In the genomic region with DNA sequence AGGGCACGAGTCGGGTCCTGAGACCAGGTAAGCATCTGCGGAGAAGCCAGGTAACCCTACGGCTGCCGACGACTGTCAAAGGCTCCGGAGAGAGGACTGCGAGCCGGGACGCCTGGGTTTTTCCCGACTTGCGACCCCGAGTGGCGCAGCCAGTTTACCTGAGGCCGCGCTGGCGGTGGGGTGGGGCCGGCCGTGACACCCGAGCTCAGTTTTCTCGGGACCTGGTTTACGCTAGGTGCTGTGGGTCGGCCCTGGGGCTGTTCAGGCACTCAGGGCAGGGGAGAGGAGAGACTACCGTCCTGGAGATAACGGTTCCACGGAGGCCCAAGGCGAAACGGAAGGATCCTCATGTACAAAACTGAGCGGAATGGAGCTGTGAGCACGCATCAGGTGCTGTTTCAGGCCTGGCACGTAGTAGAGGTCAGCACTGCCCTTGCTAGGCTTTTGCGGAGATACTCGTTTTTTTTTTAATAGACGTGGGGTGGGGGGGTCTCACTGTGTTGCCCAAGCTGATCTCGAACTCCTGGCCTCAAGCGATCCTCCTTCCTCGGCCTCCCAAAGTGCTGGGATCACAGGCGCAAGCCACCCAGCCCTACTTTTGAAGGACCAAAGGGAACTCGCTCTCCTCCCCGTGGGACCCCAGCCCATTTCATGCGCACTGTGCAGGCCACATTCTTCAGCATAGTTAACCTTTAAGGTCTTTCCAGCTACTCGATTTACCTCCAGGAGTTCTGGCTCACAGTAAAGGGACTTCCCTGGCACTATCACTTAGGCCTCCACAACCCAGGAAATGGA, we compare ENCODE assay signal across 1 cellular context.
A peak's percentile ranks its signal among the peaks of the same experiment; 100 is the strongest.
TF ChIP-seq lines count a peak whose summit lies in the region.

No MANE protein-coding gene starts in this region.

TF ChIP-seq in HepG2, 621 proteins besides CTCF, POLR2A, EP300 and RAD21 (continued from another document and continues in another):
- TF ChIP-seq, protein P1, sequence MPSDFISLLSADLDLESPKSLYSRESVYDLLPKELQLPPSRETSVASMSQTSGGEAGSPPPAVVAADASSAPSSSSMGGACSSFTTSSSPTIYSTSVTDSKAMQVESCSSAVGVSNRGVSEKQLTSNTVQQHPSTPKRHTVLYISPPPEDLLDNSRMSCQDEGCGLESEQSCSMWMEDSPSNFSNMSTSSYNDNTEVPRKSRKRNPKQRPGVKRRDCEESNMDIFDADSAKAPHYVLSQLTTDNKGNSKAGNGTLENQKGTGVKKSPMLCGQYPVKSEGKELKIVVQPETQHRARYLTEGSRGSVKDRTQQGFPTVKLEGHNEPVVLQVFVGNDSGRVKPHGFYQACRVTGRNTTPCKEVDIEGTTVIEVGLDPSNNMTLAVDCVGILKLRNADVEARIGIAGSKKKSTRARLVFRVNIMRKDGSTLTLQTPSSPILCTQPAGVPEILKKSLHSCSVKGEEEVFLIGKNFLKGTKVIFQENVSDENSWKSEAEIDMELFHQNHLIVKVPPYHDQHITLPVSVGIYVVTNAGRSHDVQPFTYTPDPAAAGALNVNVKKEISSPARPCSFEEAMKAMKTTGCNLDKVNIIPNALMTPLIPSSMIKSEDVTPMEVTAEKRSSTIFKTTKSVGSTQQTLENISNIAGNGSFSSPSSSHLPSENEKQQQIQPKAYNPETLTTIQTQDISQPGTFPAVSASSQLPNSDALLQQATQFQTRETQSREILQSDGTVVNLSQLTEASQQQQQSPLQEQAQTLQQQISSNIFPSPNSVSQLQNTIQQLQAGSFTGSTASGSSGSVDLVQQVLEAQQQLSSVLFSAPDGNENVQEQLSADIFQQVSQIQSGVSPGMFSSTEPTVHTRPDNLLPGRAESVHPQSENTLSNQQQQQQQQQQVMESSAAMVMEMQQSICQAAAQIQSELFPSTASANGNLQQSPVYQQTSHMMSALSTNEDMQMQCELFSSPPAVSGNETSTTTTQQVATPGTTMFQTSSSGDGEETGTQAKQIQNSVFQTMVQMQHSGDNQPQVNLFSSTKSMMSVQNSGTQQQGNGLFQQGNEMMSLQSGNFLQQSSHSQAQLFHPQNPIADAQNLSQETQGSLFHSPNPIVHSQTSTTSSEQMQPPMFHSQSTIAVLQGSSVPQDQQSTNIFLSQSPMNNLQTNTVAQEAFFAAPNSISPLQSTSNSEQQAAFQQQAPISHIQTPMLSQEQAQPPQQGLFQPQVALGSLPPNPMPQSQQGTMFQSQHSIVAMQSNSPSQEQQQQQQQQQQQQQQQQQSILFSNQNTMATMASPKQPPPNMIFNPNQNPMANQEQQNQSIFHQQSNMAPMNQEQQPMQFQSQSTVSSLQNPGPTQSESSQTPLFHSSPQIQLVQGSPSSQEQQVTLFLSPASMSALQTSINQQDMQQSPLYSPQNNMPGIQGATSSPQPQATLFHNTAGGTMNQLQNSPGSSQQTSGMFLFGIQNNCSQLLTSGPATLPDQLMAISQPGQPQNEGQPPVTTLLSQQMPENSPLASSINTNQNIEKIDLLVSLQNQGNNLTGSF (CRISPR knock-in tag; IDR thresholded peaks at IDR 0.05), result no peak
- TF ChIP-seq ZFP41 (CRISPR knock-in tag; IDR thresholded peaks at IDR 0.05; ENCODE audit: borderline replicate concordance) (no peak), RFX5 (IDR thresholded peaks at IDR 0.05; ENCODE audit: low read depth, low read length) (no peak), MIER2 (CRISPR knock-in tag; IDR thresholded peaks at IDR 0.05) (no peak), ZNF619 (CRISPR knock-in tag; IDR thresholded peaks at IDR 0.05) (peak; percentile 85; the same call in 1 of the 2 replicates), RXRA (CRISPR knock-in tag; IDR thresholded peaks at IDR 0.05) (no peak), DNMT1 (CRISPR knock-in tag; IDR thresholded peaks at IDR 0.05) (0 out of 2 replicates have a peak, but pooled peaks have one; percentile 56), JARID2 (CRISPR knock-in tag; IDR thresholded peaks at IDR 0.05; ENCODE audit: insufficient replicate concordance) (no peak), ZNF766 (CRISPR knock-in tag; IDR thresholded peaks at IDR 0.05; ENCODE audit: borderline replicate concordance) (no peak), ZNF264 (CRISPR knock-in tag; IDR thresholded peaks at IDR 0.05) (0 out of 2 replicates have a peak, but pooled peaks have one; percentile 36), FOSL2 (CRISPR knock-in tag; IDR thresholded peaks at IDR 0.05) (0 out of 2 replicates have a peak, but pooled peaks have one; percentile 2), SRSF9 (IDR thresholded peaks at IDR 0.05; ENCODE audit: borderline replicate concordance, insufficient read depth, low read depth, low read length, poor library complexity, severe bottlenecking) (no peak), PHF5A (CRISPR knock-in tag; IDR thresholded peaks at IDR 0.05; ENCODE audit: low read depth, unreplicated experiment) (no peak), ZNF431 (CRISPR knock-in tag; IDR thresholded peaks at IDR 0.05; ENCODE audit: borderline replicate concordance, low read depth) (no peak), TBL1XR1 (IDR thresholded peaks at IDR 0.05; ENCODE audit: borderline replicate concordance, low read length, partially characterized antibody) (no peak), FOXA3 (CRISPR knock-in tag; IDR thresholded peaks at IDR 0.05) (no peak), SMC3 (IDR thresholded peaks at IDR 0.05; ENCODE audit: low read length) (no peak), NONO (IDR thresholded peaks at IDR 0.05) (no peak), NONO (CRISPR knock-in tag; conservative IDR thresholded peaks at IDR 0.05) (no peak), ZFP37 (CRISPR knock-in tag; IDR thresholded peaks at IDR 0.05; ENCODE audit: borderline replicate concordance) (no peak), HOXA7 (CRISPR knock-in tag; IDR thresholded peaks at IDR 0.05) (no peak), ZNF451 (CRISPR knock-in tag; IDR thresholded peaks at IDR 0.05) (no peak), ZNF629 (CRISPR knock-in tag; conservative IDR thresholded peaks at IDR 0.05) (no peak), PAF1 (CRISPR knock-in tag; IDR thresholded peaks at IDR 0.05) (no peak), ZFP1 (CRISPR knock-in tag; IDR thresholded peaks at IDR 0.05) (no peak), ZSCAN22 (CRISPR knock-in tag; IDR thresholded peaks at IDR 0.05) (0 out of 2 replicates have a peak, but pooled peaks have one; percentile 6), ZBTB21 (CRISPR knock-in tag; IDR thresholded peaks at IDR 0.05) (no peak), PRMT3 (CRISPR knock-in tag; IDR thresholded peaks at IDR 0.05; ENCODE audit: borderline replicate concordance, low read depth) (no peak), HOXA3 (CRISPR knock-in tag; IDR thresholded peaks at IDR 0.05) (no peak; the same call in 1 of the 2 replicates)
- TF ChIP-seq, protein P2, sequence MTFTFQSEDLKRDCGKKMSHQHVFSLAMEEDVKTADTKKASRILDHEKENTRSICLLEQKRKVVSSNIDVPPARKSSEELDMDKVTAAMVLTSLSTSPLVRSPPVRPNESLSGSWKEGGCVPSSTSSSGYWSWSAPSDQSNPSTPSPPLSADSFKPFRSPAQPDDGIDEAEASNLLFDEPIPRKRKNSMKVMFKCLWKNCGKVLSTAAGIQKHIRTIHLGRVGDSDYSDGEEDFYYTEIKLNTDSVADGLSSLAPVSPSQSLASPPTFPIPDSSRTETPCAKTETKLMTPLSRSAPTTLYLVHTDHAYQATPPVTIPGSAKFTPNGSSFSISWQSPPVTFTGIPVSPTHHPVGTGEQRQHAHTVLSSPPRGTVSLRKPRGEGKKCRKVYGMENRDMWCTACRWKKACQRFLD (CRISPR knock-in tag; IDR thresholded peaks at IDR 0.05; ENCODE audit: borderline replicate concordance), result no peak
- TF ChIP-seq, protein P3, sequence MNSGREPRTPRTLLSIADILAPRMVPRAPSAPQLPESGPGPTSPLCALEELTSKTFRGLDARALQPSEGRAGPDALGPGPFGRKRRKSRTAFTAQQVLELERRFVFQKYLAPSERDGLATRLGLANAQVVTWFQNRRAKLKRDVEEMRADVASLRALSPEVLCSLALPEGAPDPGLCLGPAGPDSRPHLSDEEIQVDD (CRISPR knock-in tag; IDR thresholded peaks at IDR 0.05; ENCODE audit: borderline replicate concordance), result no peak
- TF ChIP-seq, protein P4, sequence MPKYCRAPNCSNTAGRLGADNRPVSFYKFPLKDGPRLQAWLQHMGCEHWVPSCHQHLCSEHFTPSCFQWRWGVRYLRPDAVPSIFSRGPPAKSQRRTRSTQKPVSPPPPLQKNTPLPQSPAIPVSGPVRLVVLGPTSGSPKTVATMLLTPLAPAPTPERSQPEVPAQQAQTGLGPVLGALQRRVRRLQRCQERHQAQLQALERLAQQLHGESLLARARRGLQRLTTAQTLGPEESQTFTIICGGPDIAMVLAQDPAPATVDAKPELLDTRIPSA (CRISPR knock-in tag; IDR thresholded peaks at IDR 0.05; ENCODE audit: borderline replicate concordance), result 0 out of 2 replicates have a peak, but pooled peaks have one; percentile 33
- TF ChIP-seq, protein P5, sequence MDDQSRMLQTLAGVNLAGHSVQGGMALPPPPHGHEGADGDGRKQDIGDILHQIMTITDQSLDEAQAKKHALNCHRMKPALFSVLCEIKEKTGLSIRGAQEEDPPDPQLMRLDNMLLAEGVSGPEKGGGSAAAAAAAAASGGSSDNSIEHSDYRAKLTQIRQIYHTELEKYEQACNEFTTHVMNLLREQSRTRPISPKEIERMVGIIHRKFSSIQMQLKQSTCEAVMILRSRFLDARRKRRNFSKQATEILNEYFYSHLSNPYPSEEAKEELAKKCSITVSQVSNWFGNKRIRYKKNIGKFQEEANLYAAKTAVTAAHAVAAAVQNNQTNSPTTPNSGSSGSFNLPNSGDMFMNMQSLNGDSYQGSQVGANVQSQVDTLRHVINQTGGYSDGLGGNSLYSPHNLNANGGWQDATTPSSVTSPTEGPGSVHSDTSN (CRISPR knock-in tag; IDR thresholded peaks at IDR 0.05; ENCODE audit: borderline replicate concordance), result no peak
- TF ChIP-seq, protein P6, sequence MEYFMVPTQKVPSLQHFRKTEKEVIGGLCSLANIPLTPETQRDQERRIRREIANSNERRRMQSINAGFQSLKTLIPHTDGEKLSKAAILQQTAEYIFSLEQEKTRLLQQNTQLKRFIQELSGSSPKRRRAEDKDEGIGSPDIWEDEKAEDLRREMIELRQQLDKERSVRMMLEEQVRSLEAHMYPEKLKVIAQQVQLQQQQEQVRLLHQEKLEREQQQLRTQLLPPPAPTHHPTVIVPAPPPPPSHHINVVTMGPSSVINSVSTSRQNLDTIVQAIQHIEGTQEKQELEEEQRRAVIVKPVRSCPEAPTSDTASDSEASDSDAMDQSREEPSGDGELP (IDR thresholded peaks at IDR 0.05; ENCODE audit: borderline replicate concordance, low read depth), result no peak
- TF ChIP-seq, protein P7, sequence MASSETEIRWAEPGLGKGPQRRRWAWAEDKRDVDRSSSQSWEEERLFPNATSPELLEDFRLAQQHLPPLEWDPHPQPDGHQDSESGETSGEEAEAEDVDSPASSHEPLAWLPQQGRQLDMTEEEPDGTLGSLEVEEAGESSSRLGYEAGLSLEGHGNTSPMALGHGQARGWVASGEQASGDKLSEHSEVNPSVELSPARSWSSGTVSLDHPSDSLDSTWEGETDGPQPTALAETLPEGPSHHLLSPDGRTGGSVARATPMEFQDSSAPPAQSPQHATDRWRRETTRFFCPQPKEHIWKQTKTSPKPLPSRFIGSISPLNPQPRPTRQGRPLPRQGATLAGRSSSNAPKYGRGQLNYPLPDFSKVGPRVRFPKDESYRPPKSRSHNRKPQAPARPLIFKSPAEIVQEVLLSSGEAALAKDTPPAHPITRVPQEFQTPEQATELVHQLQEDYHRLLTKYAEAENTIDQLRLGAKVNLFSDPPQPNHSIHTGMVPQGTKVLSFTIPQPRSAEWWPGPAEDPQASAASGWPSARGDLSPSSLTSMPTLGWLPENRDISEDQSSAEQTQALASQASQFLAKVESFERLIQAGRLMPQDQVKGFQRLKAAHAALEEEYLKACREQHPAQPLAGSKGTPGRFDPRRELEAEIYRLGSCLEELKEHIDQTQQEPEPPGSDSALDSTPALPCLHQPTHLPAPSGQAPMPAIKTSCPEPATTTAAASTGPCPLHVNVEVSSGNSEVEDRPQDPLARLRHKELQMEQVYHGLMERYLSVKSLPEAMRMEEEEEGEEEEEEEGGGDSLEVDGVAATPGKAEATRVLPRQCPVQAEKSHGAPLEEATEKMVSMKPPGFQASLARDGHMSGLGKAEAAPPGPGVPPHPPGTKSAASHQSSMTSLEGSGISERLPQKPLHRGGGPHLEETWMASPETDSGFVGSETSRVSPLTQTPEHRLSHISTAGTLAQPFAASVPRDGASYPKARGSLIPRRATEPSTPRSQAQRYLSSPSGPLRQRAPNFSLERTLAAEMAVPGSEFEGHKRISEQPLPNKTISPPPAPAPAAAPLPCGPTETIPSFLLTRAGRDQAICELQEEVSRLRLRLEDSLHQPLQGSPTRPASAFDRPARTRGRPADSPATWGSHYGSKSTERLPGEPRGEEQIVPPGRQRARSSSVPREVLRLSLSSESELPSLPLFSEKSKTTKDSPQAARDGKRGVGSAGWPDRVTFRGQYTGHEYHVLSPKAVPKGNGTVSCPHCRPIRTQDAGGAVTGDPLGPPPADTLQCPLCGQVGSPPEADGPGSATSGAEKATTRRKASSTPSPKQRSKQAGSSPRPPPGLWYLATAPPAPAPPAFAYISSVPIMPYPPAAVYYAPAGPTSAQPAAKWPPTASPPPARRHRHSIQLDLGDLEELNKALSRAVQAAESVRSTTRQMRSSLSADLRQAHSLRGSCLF (CRISPR knock-in tag; IDR thresholded peaks at IDR 0.05; ENCODE audit: borderline replicate concordance), result no peak
- TF ChIP-seq, protein P8, sequence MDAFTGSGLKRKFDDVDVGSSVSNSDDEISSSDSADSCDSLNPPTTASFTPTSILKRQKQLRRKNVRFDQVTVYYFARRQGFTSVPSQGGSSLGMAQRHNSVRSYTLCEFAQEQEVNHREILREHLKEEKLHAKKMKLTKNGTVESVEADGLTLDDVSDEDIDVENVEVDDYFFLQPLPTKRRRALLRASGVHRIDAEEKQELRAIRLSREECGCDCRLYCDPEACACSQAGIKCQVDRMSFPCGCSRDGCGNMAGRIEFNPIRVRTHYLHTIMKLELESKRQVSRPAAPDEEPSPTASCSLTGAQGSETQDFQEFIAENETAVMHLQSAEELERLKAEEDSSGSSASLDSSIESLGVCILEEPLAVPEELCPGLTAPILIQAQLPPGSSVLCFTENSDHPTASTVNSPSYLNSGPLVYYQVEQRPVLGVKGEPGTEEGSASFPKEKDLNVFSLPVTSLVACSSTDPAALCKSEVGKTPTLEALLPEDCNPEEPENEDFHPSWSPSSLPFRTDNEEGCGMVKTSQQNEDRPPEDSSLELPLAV (CRISPR knock-in tag; conservative IDR thresholded peaks at IDR 0.05; ENCODE audit: low read depth), result no peak
- TF ChIP-seq, protein P9, sequence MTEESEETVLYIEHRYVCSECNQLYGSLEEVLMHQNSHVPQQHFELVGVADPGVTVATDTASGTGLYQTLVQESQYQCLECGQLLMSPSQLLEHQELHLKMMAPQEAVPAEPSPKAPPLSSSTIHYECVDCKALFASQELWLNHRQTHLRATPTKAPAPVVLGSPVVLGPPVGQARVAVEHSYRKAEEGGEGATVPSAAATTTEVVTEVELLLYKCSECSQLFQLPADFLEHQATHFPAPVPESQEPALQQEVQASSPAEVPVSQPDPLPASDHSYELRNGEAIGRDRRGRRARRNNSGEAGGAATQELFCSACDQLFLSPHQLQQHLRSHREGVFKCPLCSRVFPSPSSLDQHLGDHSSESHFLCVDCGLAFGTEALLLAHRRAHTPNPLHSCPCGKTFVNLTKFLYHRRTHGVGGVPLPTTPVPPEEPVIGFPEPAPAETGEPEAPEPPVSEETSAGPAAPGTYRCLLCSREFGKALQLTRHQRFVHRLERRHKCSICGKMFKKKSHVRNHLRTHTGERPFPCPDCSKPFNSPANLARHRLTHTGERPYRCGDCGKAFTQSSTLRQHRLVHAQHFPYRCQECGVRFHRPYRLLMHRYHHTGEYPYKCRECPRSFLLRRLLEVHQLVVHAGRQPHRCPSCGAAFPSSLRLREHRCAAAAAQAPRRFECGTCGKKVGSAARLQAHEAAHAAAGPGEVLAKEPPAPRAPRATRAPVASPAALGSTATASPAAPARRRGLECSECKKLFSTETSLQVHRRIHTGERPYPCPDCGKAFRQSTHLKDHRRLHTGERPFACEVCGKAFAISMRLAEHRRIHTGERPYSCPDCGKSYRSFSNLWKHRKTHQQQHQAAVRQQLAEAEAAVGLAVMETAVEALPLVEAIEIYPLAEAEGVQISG (CRISPR knock-in tag; IDR thresholded peaks at IDR 0.05), result no peak
